ENCODE assay signal across 2 cellular contexts in the genomic region with DNA sequence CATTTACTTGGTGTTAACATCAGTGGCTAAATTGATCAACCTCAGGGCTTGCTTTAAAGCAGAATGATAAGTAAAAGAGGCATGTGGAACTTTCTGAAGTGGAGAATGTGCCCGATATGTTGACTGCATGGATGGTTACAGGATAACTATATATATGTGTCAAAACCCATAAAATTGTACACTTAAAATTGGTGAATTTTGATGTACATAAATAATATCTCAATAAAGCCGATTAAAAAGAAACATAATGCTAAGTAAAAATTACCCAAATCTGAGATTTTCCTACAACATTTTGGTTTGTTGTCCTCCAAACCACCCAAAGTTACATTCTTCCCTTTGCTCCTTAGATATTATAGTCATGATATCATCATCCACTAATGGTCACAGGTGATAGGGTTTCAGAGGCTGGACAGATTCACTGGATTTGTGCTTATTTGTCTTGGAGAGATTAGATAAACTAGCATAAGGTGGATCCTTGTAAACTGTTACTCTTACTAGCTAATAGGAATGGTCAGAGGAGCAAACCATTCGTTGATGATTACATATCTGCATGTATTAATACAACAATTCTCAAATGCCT.
TF ChIP-seq lines count a peak whose summit lies in the region.

No MANE protein-coding gene starts in this region.

TF ChIP-seq in HEK293, 187 proteins besides CTCF, POLR2A, EP300 and RAD21:
- TF ChIP-seq ZNF23 (tag by site-specific recombination; IDR thresholded peaks at IDR 0.05; ENCODE audit: borderline replicate concordance), result no peak
- TF ChIP-seq, protein P1, sequence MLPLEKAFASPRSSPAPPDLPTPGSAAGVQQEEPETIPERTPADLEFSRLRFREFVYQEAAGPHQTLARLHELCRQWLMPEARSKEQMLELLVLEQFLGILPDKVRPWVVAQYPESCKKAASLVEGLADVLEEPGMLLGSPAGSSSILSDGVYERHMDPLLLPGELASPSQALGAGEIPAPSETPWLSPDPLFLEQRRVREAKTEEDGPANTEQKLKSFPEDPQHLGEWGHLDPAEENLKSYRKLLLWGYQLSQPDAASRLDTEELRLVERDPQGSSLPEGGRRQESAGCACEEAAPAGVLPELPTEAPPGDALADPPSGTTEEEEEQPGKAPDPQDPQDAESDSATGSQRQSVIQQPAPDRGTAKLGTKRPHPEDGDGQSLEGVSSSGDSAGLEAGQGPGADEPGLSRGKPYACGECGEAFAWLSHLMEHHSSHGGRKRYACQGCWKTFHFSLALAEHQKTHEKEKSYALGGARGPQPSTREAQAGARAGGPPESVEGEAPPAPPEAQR (tag by site-specific recombination; IDR thresholded peaks at IDR 0.05), result no peak
- TF ChIP-seq, protein P2, sequence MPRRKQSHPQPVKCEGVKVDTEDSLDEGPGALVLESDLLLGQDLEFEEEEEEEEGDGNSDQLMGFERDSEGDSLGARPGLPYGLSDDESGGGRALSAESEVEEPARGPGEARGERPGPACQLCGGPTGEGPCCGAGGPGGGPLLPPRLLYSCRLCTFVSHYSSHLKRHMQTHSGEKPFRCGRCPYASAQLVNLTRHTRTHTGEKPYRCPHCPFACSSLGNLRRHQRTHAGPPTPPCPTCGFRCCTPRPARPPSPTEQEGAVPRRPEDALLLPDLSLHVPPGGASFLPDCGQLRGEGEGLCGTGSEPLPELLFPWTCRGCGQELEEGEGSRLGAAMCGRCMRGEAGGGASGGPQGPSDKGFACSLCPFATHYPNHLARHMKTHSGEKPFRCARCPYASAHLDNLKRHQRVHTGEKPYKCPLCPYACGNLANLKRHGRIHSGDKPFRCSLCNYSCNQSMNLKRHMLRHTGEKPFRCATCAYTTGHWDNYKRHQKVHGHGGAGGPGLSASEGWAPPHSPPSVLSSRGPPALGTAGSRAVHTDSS (tag by site-specific recombination; IDR thresholded peaks at IDR 0.05), result no peak
- no peak for TF ChIP-seq GLI4 (tag by site-specific recombination; IDR thresholded peaks at IDR 0.05)
- TF ChIP-seq, protein P3, sequence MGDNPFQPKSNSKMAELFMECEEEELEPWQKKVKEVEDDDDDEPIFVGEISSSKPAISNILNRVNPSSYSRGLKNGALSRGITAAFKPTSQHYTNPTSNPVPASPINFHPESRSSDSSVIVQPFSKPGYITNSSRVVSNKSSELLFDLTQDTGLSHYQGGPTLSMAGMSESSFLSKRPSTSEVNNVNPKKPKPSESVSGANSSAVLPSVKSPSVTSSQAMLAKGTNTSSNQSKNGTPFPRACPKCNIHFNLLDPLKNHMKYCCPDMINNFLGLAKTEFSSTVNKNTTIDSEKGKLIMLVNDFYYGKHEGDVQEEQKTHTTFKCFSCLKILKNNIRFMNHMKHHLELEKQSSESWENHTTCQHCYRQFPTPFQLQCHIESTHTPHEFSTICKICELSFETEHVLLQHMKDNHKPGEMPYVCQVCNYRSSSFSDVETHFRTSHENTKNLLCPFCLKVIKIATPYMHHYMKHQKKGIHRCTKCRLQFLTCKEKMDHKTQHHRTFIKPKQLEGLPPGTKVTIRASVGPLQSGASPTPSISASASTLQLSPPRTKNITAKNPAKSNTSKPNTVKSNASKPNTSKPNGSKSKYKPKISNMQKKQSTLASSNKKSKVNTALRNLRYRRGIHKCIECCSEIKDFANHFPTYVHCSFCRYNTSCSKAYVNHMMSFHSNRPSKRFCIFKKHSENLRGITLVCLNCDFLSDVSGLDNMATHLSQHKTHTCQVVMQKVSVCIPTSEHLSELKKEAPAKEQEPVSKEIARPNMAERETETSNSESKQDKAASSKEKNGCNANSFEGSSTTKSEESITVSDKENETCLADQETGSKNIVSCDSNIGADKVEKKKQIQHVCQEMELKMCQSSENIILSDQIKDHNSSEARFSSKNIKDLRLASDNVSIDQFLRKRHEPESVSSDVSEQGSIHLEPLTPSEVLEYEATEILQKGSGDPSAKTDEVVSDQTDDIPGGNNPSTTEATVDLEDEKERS (tag by site-specific recombination; IDR thresholded peaks at IDR 0.05), result no peak
- TF ChIP-seq ZNF530 (tag by site-specific recombination; IDR thresholded peaks at IDR 0.05; ENCODE audit: low read depth), result no peak
- peak; percentile 94 for TF ChIP-seq ZNF664 (tag by site-specific recombination; IDR thresholded peaks at IDR 0.05)
- no peak for TF ChIP-seq TCF7L2 (IDR thresholded peaks at IDR 0.05; ENCODE audit: borderline replicate concordance, low read depth, low read length)

TF ChIP-seq in endothelial cell of umbilical vein, 7 proteins besides CTCF, POLR2A, EP300 and RAD21:
- TF ChIP-seq, protein P4, sequence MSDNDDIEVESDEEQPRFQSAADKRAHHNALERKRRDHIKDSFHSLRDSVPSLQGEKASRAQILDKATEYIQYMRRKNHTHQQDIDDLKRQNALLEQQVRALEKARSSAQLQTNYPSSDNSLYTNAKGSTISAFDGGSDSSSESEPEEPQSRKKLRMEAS (IDR thresholded peaks at IDR 0.05; ENCODE audit: insufficient read depth, insufficient read length), result no peak
- TF ChIP-seq JUN (IDR thresholded peaks at IDR 0.05; ENCODE audit: borderline replicate concordance, insufficient read depth, insufficient read length, low read depth) (no peak), FOS (IDR thresholded peaks at IDR 0.05; ENCODE audit: borderline replicate concordance, insufficient read depth, low read length) (no peak), EZH2 (IDR thresholded peaks at IDR 0.05; ENCODE audit: borderline replicate concordance, low read depth, low read length, severe bottlenecking) (no peak), MYC (IDR thresholded peaks at IDR 0.05; ENCODE audit: low read depth, low read length) (no peak), POLR2AphosphoS5 (IDR thresholded peaks at IDR 0.05; ENCODE audit: insufficient read depth, low read depth, low read length) (no peak), GATA2 (IDR thresholded peaks at IDR 0.05; ENCODE audit: insufficient read depth, insufficient read length, low read depth, low read length) (no peak)
